In the genomic region with DNA sequence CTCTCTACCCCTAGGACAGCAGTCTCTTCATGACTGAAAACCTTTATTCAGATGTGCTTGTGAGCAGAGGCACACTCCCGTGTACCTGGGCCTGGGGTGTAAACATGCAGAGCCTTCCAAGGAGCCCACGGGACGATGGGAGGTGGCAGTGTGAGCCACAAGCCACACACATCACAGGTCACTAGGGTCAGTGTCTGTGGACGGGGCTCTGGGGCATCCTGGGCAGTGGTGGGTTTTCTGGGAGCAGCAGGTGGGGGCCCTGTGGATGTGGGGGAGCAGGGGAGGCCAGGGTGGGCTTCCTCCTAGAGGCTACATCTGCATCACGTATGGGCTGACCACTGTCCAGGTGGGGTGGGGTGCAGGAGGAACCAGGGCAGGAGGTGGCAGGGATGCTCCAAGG, we compare ENCODE assay signal across 1 cellular context.
TF ChIP-seq lines count a peak whose summit lies in the region.

No MANE protein-coding gene starts in this region.

TF ChIP-seq in HepG2, 621 proteins besides CTCF, POLR2A, EP300 and RAD21:
- TF ChIP-seq ATF7-NPFF (CRISPR knock-in tag; IDR thresholded peaks at IDR 0.05; ENCODE audit: low read depth) = peak; percentile 64; the same call in 1 of the 2 replicates
- TF ChIP-seq ZNF879 (CRISPR knock-in tag; IDR thresholded peaks at IDR 0.05) = peak; percentile 20; the same call in 1 of the 2 replicates
- 0 out of 2 replicates have a peak, but pooled peaks have one; percentile 7 for TF ChIP-seq ZNF329 (CRISPR knock-in tag; IDR thresholded peaks at IDR 0.05; ENCODE audit: low read depth)
- no peak for TF ChIP-seq HOXA5 (CRISPR knock-in tag; IDR thresholded peaks at IDR 0.05)
- TF ChIP-seq CC2D1A (CRISPR knock-in tag; IDR thresholded peaks at IDR 0.05) = peak; percentile 75; the same call in 1 of the 2 replicates
- TF ChIP-seq, protein P1, sequence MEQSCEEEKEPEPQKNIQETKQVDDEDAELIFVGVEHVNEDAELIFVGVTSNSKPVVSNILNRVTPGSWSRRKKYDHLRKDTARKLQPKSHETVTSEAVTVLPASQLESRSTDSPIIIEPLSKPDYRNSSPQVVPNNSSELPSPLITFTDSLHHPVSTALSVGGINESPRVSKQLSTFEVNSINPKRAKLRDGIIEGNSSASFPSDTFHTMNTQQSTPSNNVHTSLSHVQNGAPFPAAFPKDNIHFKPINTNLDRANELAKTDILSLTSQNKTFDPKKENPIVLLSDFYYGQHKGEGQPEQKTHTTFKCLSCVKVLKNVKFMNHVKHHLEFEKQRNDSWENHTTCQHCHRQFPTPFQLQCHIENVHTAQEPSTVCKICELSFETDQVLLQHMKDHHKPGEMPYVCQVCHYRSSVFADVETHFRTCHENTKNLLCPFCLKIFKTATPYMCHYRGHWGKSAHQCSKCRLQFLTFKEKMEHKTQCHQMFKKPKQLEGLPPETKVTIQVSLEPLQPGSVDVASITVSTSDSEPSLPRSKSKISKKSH (CRISPR knock-in tag; IDR thresholded peaks at IDR 0.05; ENCODE audit: borderline replicate concordance) = peak; percentile 39; the same call in 1 of the 2 replicates
- TF ChIP-seq ZNF724P (CRISPR knock-in tag; IDR thresholded peaks at IDR 0.05; ENCODE audit: borderline replicate concordance) = peak; percentile 70; the same call in 1 of the 2 replicates
- TF ChIP-seq ZSCAN30 (CRISPR knock-in tag; IDR thresholded peaks at IDR 0.05) = peak; percentile 74; the same call in 1 of the 2 replicates
- TF ChIP-seq, protein P2, sequence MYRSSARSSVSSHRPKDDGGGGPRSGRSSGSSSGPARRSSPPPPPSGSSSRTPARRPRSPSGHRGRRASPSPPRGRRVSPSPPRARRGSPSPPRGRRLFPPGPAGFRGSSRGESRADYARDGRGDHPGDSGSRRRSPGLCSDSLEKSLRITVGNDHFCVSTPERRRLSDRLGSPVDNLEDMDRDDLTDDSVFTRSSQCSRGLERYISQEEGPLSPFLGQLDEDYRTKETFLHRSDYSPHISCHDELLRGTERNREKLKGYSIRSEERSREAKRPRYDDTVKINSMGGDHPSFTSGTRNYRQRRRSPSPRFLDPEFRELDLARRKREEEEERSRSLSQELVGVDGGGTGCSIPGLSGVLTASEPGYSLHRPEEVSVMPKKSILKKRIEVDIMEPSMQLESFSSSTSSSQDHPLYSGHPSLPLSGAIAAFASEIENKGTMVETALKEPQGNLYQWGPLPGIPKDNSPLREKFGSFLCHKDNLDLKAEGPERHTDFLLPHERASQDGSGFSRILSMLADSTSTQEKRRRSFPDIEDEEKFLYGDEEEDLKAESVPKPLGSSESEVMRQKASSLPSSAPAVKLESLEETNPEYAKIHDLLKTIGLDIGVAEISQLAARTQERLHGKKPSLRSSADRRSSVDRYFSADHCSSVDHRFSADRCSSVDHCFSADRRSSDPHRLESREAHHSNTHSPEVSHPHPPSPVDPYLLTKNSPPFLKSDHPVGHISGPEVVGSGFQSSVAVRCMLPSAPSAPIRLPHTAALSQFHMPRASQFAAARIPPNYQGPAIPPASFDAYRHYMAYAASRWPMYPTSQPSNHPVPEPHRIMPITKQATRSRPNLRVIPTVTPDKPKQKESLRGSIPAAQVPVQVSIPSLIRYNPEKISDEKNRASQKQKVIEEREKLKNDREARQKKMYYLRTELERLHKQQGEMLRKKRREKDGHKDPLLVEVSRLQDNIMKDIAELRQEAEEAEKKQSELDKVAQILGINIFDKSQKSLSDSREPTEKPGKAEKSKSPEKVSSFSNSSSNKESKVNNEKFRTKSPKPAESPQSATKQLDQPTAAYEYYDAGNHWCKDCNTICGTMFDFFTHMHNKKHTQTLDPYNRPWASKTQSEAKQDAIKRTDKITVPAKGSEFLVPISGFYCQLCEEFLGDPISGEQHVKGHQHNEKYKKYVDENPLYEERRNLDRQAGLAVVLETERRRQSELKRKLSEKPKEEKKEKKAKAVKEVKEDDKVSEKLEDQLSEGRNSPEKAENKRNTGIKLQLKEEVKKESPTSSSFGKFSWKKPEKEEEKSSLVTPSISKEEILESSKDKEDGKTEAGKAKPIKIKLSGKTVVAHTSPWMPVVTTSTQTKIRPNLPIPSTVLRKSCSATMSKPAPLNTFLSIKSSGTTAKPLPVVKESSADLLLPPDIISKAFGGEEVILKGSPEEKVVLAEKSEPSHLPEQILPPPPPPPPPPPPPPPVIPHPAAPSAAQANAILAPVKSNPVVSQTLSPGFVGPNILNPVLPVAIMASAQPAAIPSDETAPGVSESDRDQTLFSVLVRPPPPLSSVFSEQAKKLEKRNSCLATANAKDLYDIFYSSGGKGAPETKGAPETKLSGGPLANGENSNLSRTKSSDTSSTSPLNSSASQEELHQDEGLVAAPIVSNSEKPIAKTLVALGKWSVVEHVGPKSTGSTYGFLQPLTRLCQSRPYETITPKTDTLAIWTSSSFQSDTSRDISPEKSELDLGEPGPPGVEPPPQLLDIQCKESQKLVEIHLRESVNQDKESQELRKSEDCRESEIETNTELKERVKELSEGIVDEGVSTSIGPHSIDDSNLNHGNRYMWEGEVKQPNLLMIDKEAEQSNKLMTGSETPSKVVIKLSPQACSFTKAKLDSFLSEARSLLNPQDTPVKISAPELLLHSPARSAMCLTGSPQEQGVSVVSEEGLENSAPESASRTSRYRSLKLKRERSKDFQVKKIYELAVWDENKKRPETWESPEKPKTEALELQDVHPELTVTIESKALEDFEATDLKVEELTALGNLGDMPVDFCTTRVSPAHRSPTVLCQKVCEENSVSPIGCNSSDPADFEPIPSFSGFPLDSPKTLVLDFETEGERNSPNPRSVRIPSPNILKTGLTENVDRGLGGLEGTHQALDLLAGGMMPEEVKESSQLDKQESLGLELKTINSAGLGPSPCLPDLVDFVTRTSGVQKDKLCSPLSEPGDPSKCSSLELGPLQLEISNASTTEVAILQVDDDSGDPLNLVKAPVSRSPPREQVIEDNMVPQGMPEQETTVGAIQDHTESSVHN (CRISPR knock-in tag; IDR thresholded peaks at IDR 0.05) = 0 out of 2 replicates have a peak, but pooled peaks have one; percentile 4
- TF ChIP-seq SP2 (CRISPR knock-in tag; IDR thresholded peaks at IDR 0.05) = peak; percentile 10; the same call in 1 of the 2 replicates
- TF ChIP-seq, protein P3, sequence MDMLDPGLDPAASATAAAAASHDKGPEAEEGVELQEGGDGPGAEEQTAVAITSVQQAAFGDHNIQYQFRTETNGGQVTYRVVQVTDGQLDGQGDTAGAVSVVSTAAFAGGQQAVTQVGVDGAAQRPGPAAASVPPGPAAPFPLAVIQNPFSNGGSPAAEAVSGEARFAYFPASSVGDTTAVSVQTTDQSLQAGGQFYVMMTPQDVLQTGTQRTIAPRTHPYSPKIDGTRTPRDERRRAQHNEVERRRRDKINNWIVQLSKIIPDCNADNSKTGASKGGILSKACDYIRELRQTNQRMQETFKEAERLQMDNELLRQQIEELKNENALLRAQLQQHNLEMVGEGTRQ (IDR thresholded peaks at IDR 0.05; ENCODE audit: low read depth, low read length) = no peak
- TF ChIP-seq, protein P3 (CRISPR knock-in tag; IDR thresholded peaks at IDR 0.05; ENCODE audit: borderline replicate concordance) = 0 out of 2 replicates have a peak, but pooled peaks have one; percentile 9
- TF ChIP-seq SMYD3 (CRISPR knock-in tag; IDR thresholded peaks at IDR 0.05) = 0 out of 2 replicates have a peak, but pooled peaks have one; percentile 4
- peak; percentile 26; the same call in 1 of the 2 replicates for TF ChIP-seq ARNT2 (CRISPR knock-in tag; IDR thresholded peaks at IDR 0.05; ENCODE audit: low read depth)
- no peak for TF ChIP-seq HNF4G (IDR thresholded peaks at IDR 0.05; ENCODE audit: borderline replicate concordance, low read depth, low read length)
- no peak for TF ChIP-seq HNF4G (CRISPR knock-in tag; IDR thresholded peaks at IDR 0.05; ENCODE audit: borderline replicate concordance, low read depth)
- TF ChIP-seq ZNF672 (CRISPR knock-in tag; IDR thresholded peaks at IDR 0.05) = no peak
- TF ChIP-seq, protein P4, sequence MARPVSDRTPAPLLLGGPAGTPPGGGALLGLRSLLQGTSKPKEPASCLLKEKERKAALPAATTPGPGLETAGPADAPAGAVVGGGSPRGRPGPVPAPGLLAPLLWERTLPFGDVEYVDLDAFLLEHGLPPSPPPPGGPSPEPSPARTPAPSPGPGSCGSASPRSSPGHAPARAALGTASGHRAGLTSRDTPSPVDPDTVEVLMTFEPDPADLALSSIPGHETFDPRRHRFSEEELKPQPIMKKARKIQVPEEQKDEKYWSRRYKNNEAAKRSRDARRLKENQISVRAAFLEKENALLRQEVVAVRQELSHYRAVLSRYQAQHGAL (CRISPR knock-in tag; IDR thresholded peaks at IDR 0.05; ENCODE audit: not compliant biosample characterization) = no peak
TF ChIP-seq in HepG2: peak in this region for 12.
